In genomic region chr20:39097889-39098288, GRCh38 we compare ENCODE assay signal across 30 cellular contexts.
"Had no signal": no experiment of that assay in that cellular context is flagged by ENCODE, and none has a peak within 500 bp of the region (broad histone marks: within the 10 kb centered on the region; RNA-seq: fewer than 3 reads in every experiment).

No MANE protein-coding gene starts in this region.

- H3K4me1 ChIP-seq: ascending aorta, breast epithelium, colonic mucosa, esophagus squamous epithelium had no signal

- H3K27ac ChIP-seq: ascending aorta, breast epithelium, cardiac muscle cell, colonic mucosa, epithelial cell of prostate, esophagus squamous epithelium, WERI-Rb-1 had no signal

- H3K9me3 ChIP-seq: ascending aorta, breast epithelium, colonic mucosa, esophagus squamous epithelium had no signal

- H3K9me3 Mint-ChIP-seq: activated B cell treated with CpG ODN at 0.5 μM for 24 hours; activated CD8-positive, alpha-beta T cell treated with anti-CD3 and anti-CD28 coated beads for 36 hours; activated naive CD4-positive, alpha-beta T cell treated with anti-CD3 and anti-CD28 coated beads, Interleukin-2, amount 10 ng/mL, durations not matched to agents 7 days and 5 days; activated naive CD4-positive, alpha-beta T cell treated with anti-CD3 and anti-CD28 coated beads, Interleukin-2, amount 50 U/mL, for 72 hours; activated naive CD8-positive, alpha-beta T cell treated with anti-CD3 and anti-CD28 coated beads, Interleukin-2, amount 10 ng/mL, durations not matched to agents 7 days and 5 days; activated T-cell treated with anti-CD3 and anti-CD28 coated beads, Interleukin-2, amount 50 U/mL, for 72 hours; T-helper 2 cell treated with Interferon-gamma antibody and Interleukin-4, amounts not matched to agents 5 μg/mL and 100 μg/mL, for 36 hours had no signal

- H3K27ac Mint-ChIP-seq: activated B cell treated with CpG ODN at 0.5 μM for 24 hours; activated CD8-positive, alpha-beta T cell treated with anti-CD3 and anti-CD28 coated beads for 36 hours; activated naive CD4-positive, alpha-beta T cell treated with anti-CD3 and anti-CD28 coated beads, Interleukin-2, amount 10 ng/mL, durations not matched to agents 7 days and 5 days; activated naive CD4-positive, alpha-beta T cell treated with anti-CD3 and anti-CD28 coated beads, Interleukin-2, amount 50 U/mL, for 72 hours; activated naive CD8-positive, alpha-beta T cell treated with anti-CD3 and anti-CD28 coated beads, Interleukin-2, amount 10 ng/mL, durations not matched to agents 7 days and 5 days; activated T-cell treated with anti-CD3 and anti-CD28 coated beads, Interleukin-2, amount 50 U/mL, for 72 hours; T-helper 17 cell; T-helper 2 cell treated with Interferon-gamma antibody and Interleukin-4, amounts not matched to agents 5 μg/mL and 100 μg/mL, for 36 hours had no signal

- H3K4me1 Mint-ChIP-seq: activated B cell treated with CpG ODN at 0.5 μM for 24 hours; activated naive CD4-positive, alpha-beta T cell treated with anti-CD3 and anti-CD28 coated beads, Interleukin-2, amount 10 ng/mL, durations not matched to agents 7 days and 5 days; T-helper 17 cell had no signal

- H3K4me3 ChIP-seq: ascending aorta, breast epithelium, cardiac muscle cell, colonic mucosa, esophagus squamous epithelium had no signal

- H3K27me3 ChIP-seq: ascending aorta, breast epithelium, cardiac muscle cell, colonic mucosa had no signal

- H3K36me3 ChIP-seq: ascending aorta, breast epithelium, cardiac muscle cell, colonic mucosa, esophagus squamous epithelium, WERI-Rb-1 had no signal

- H3K36me3 Mint-ChIP-seq: activated naive CD4-positive, alpha-beta T cell treated with anti-CD3 and anti-CD28 coated beads, Interleukin-2, amount 10 ng/mL, durations not matched to agents 7 days and 5 days; activated naive CD4-positive, alpha-beta T cell treated with anti-CD3 and anti-CD28 coated beads, Interleukin-2, amount 50 U/mL, for 72 hours; activated naive CD8-positive, alpha-beta T cell treated with anti-CD3 and anti-CD28 coated beads, Interleukin-2, amount 10 ng/mL, durations not matched to agents 7 days and 5 days; brain had no signal

- ATAC-seq: activated CD4-positive, CD25-positive, alpha-beta regulatory T cell treated with anti-CD3 and anti-CD28 coated beads, Interleukin-2, amount 50 U/mL, for 24 hours; activated CD8-positive, alpha-beta T cell treated with anti-CD3 and anti-CD28 coated beads for 36 hours; activated naive CD4-positive, alpha-beta T cell treated with anti-CD3 and anti-CD28 coated beads, Interleukin-2, amount 50 U/mL, for 72 hours; activated T-cell treated with anti-CD3 and anti-CD28 coated beads, Interleukin-2, amount 50 U/mL, for 72 hours; T-helper 17 cell had no signal

- H3K4me3 Mint-ChIP-seq: activated B cell treated with CpG ODN at 0.5 μM for 24 hours; activated CD8-positive, alpha-beta T cell treated with anti-CD3 and anti-CD28 coated beads for 36 hours; activated naive CD4-positive, alpha-beta T cell treated with anti-CD3 and anti-CD28 coated beads, Interleukin-2, amount 10 ng/mL, durations not matched to agents 7 days and 5 days; activated naive CD8-positive, alpha-beta T cell treated with anti-CD3 and anti-CD28 coated beads, Interleukin-2, amount 10 ng/mL, durations not matched to agents 7 days and 5 days; activated T-cell treated with anti-CD3 and anti-CD28 coated beads, Interleukin-2, amount 50 U/mL, for 72 hours; brain; T-helper 17 cell; T-helper 2 cell treated with Interferon-gamma antibody and Interleukin-4, amounts not matched to agents 5 μg/mL and 100 μg/mL, for 36 hours had no signal

- DNase-seq: activated B cell treated with CpG ODN at 0.5 μM for 24 hours; activated CD4-positive, alpha-beta T cell treated with anti-CD3 and anti-CD28 coated beads for 48 hours; activated CD4-positive, alpha-beta T cell treated with anti-CD3 and anti-CD28 coated beads, Interleukin-2, amount 50 U/mL, for 1 hour; activated CD4-positive, alpha-beta T cell treated with anti-CD3 and anti-CD28 coated beads, Interleukin-2, amount 50 U/mL, for 48 hours; activated CD8-positive, alpha-beta memory T cell treated with anti-CD3 and anti-CD28 coated beads for 24 hours; activated CD8-positive, alpha-beta T cell treated with anti-CD3 and anti-CD28 coated beads for 36 hours; activated gamma-delta T cell; activated naive CD4-positive, alpha-beta T cell; activated naive CD4-positive, alpha-beta T cell treated with anti-CD3 and anti-CD28 coated beads, Interleukin-2, amount 10 ng/mL, durations not matched to agents 7 days and 5 days; activated naive CD8-positive, alpha-beta T cell treated with anti-CD3 and anti-CD28 coated beads, Interleukin-2, amount 10 ng/mL, durations not matched to agents 7 days and 5 days; activated T-cell treated with anti-CD3 and anti-CD28 coated beads, Interleukin-2, amount 50 U/mL, for 72 hours; central memory CD4-positive, alpha-beta T cell; cerebellar nuclear complex; colonic mucosa; effector CD8-positive, alpha-beta T cell; esophagus squamous epithelium; foreskin melanocyte; head of caudate nucleus; T-helper 1 cell; T-helper 17 cell; T1000; WERI-Rb-1 had no signal
